ENCODE assay signal across 1 cellular context in genomic region chr14:102544745-102545460, GRCh38.
TF ChIP-seq lines count a peak whose summit lies in the region.

No MANE protein-coding gene starts in this region.

TF ChIP-seq in HepG2, 621 proteins besides CTCF, POLR2A, EP300 and RAD21 (continued from another document):
- TF ChIP-seq ZNF713 (CRISPR knock-in tag; IDR thresholded peaks at IDR 0.05) = no peak
- TF ChIP-seq BCL6 (CRISPR knock-in tag; IDR thresholded peaks at IDR 0.05) = no peak
- peak; percentile 50; the same call in 1 of the 2 replicates for TF ChIP-seq KDM3A (CRISPR knock-in tag; IDR thresholded peaks at IDR 0.05; ENCODE audit: low read depth)
- peak; percentile 66; the same call in 1 of the 2 replicates for TF ChIP-seq ZNF609 (CRISPR knock-in tag; IDR thresholded peaks at IDR 0.05; ENCODE audit: borderline replicate concordance)
- no peak for TF ChIP-seq SMAD1 (CRISPR knock-in tag; IDR thresholded peaks at IDR 0.05; ENCODE audit: borderline replicate concordance, low read depth)
- TF ChIP-seq ZNF274 (CRISPR knock-in tag; IDR thresholded peaks at IDR 0.05) = peak; percentile 13; the same call in 1 of the 2 replicates
- TF ChIP-seq ZNF788 (CRISPR knock-in tag; IDR thresholded peaks at IDR 0.05; ENCODE audit: borderline replicate concordance) = peak; percentile 47; the same call in 1 of the 2 replicates
- peak; percentile 59 for TF ChIP-seq HNRNPLL (IDR thresholded peaks at IDR 0.05; ENCODE audit: low read depth, low read length, poor library complexity, severe bottlenecking)
- TF ChIP-seq CEBPG (CRISPR knock-in tag; IDR thresholded peaks at IDR 0.05) = peak; percentile 6; the same call in 1 of the 2 replicates
- TF ChIP-seq NCOR1 (IDR thresholded peaks at IDR 0.05; ENCODE audit: borderline replicate concordance, low read length) = peak; percentile 56; the same call in 1 of the 2 replicates
- peak; percentile 40; the same call in 1 of the 2 replicates for TF ChIP-seq BHLHE40 (IDR thresholded peaks at IDR 0.05; ENCODE audit: low read length)
- TF ChIP-seq KLF12 (CRISPR knock-in tag; IDR thresholded peaks at IDR 0.05; ENCODE audit: borderline replicate concordance) = peak; percentile 71; the same call in 1 of the 2 replicates
- TF ChIP-seq GABPB1 (CRISPR knock-in tag; IDR thresholded peaks at IDR 0.05) = peak; percentile 69; the same call in 1 of the 2 replicates
- TF ChIP-seq ZNF746 (CRISPR knock-in tag; IDR thresholded peaks at IDR 0.05) = peak; percentile 73
TF ChIP-seq in HepG2: peak in this region for 147.
